ENCODE assay signal across 16 cellular contexts in genomic region chr1:30995990-30996612, GRCh38.
DNase-seq lines count a peak whose midpoint lies in the region; ATAC-seq and TF ChIP-seq lines count a peak whose summit lies in the region.
"Had no signal": no experiment of that assay in that cellular context is flagged by ENCODE, and none has a peak within 500 bp of the region (broad histone marks: within the 10 kb centered on the region; RNA-seq: fewer than 3 reads in every experiment).

No MANE protein-coding gene starts in this region.

- H3K36me3 Mint-ChIP-seq in CD4-positive, alpha-beta T cell (ENCODE audit: low read depth), result peaks cover 87% of the 10 kb centered on the region
- peaks cover 15 to 62% (median 43%) of the 10 kb centered on the region in 3 experiments; a peak in 6 of 7 replicates for H3K36me3 Mint-ChIP-seq in H9 (ENCODE audit: insufficient read depth in 1 of 3, low read depth in 3 of 3)
- peaks cover 28% of the 10 kb centered on the region for H3K36me3 Mint-ChIP-seq in progenitor cell of endocrine pancreas (ENCODE audit: insufficient read depth)

- H3K4me3 Mint-ChIP-seq in CD4-positive, alpha-beta T cell, result no peak overlapping the region
- H3K4me3 Mint-ChIP-seq in H9 (no peak overlapping the region), progenitor cell of endocrine pancreas (ENCODE audit: low read depth) (no peak overlapping the region)
- H3K4me3 Mint-ChIP-seq: B cell, GM23338 had no signal

- no CpG with 5 or more reads among the region's 3 CpGs for WGBS in H9 (ENCODE audit: extremely low coverage, insufficient read length, low lambda C conversion rate)
- 44 to 51% (median 47%) methylated on average over 3 of the region's 3 CpGs for WGBS in heart left ventricle, 4 donors

- H2BK120ac ChIP-seq in H9 (ENCODE audit: low read depth, low read length, poor library complexity, severe bottlenecking), result no peak overlapping the region

- H2AK5ac ChIP-seq in H9 (ENCODE audit: insufficient read length, low read length), result no peak overlapping the region

- POLR2A ChIA-PET in CD4-positive, alpha-beta T cell (lab: Charles Lee), result interaction anchor here (1.8 kb wide), 1 partner anchor 11 kb away, joined by 5 read pairs; no protein-coding TSS in a partner anchor

- no peak overlapping the region for H3K27ac ChIP-seq in CD4-positive, alpha-beta T cell (ENCODE audit: low read depth, low read length)
- H3K27ac ChIP-seq in H9 (ENCODE audit: insufficient read length, low read depth, low read length) (no peak overlapping the region), heart left ventricle (peak overlapping the region in 2 of 12 donors; percentile 17 to 28), vagina (no peak overlapping the region)
- H3K27ac ChIP-seq: SJCRH30 had no signal

- CTCF ChIA-PET in CD4-positive, alpha-beta T cell (lab: Charles Lee), result no interaction called here

- ATAC-seq in CD4-positive, alpha-beta T cell (ENCODE audit: poor library complexity), result no peak
- peak; percentile 65 to 80 (median 68) for ATAC-seq in heart left ventricle
- ATAC-seq: GM23338 had no signal

- H3K14ac ChIP-seq in H9 (ENCODE audit: insufficient read depth, low read length), result no peak overlapping the region

- no peak overlapping the region for H2AFZ ChIP-seq in H9 (ENCODE audit: low read length)
- H2AFZ ChIP-seq: GM23338 had no signal

- H4K20me1 ChIP-seq in H9 (ENCODE audit: control insufficient read depth, insufficient read depth, insufficient read length), result no peaks in the 10 kb centered on the region

- H4K91ac ChIP-seq in H9 (ENCODE audit: insufficient read length, low read depth, low read length), result no peak overlapping the region

- no peak overlapping the region for H2BK15ac ChIP-seq in H9 (ENCODE audit: low read depth, low read length)

- H2BK5ac ChIP-seq in H9 (ENCODE audit: insufficient read length, low read length), result no peak overlapping the region

- TF ChIP-seq POLR2A in heart left ventricle (IDR thresholded peaks at IDR 0.05) (no peak), vagina (IDR thresholded peaks at IDR 0.05) (no peak)

- H3K4me1 ChIP-seq in H9 (ENCODE audit: insufficient read depth, low read length), result no peaks in the 10 kb centered on the region
- peaks cover 0 to 36% (median 18%) of the 10 kb centered on the region in 12 donors for H3K4me1 ChIP-seq in heart left ventricle
- peaks cover 51% of the 10 kb centered on the region for H3K4me1 ChIP-seq in vagina

- H3K4ac ChIP-seq in H9 (ENCODE audit: low read depth, low read length), result no peak overlapping the region

- H3K9me3 Mint-ChIP-seq in CD4-positive, alpha-beta T cell, result no peaks in the 10 kb centered on the region
- H3K9me3 Mint-ChIP-seq in H9 (no peaks in the 10 kb centered on the region), progenitor cell of endocrine pancreas (ENCODE audit: low read depth) (no peaks in the 10 kb centered on the region)
- H3K9me3 Mint-ChIP-seq: GM23338 had no signal

- H3K9me3 ChIP-seq in CD4-positive, alpha-beta T cell (ENCODE audit: control insufficient read depth, low read length), result no peaks in the 10 kb centered on the region
- H3K9me3 ChIP-seq in H9 (ENCODE audit: control insufficient read depth, low read depth, low read length) (no peaks in the 10 kb centered on the region), heart left ventricle (no peaks in the 10 kb centered on the region), vagina (no peaks in the 10 kb centered on the region)
- H3K9me3 ChIP-seq: SJCRH30 had no signal

- no peak overlapping the region for H3K9ac ChIP-seq in H9 (ENCODE audit: extremely low read depth, insufficient read length, low read length)

- H2BK12ac ChIP-seq in H9 (ENCODE audit: insufficient read length, low read depth, low read length), result no peak overlapping the region

- no peak overlapping the region for H4K5ac ChIP-seq in H9 (ENCODE audit: insufficient read length, low read depth, low read length)

- H3K18ac ChIP-seq in H9 (ENCODE audit: insufficient read length, low read depth, low read length), result no peak overlapping the region

- H3K4me1 Mint-ChIP-seq in CD4-positive, alpha-beta T cell (ENCODE audit: low read depth), result peaks cover 69% of the 10 kb centered on the region
- H3K4me1 Mint-ChIP-seq in H9, result peaks cover 20 to 35% of the 10 kb centered on the region in 2 experiments
- peaks cover 3% of the 10 kb centered on the region for H3K4me1 Mint-ChIP-seq in progenitor cell of endocrine pancreas (ENCODE audit: low read depth)

- no peak overlapping the region for H3K4me2 ChIP-seq in H9 (ENCODE audit: insufficient read depth, insufficient read length, low read length)
- H3K4me2 ChIP-seq: GM23338 had no signal

- no peak overlapping the region for H3K4me3 ChIP-seq in heart left ventricle
- H3K4me3 ChIP-seq in vagina, result no peak overlapping the region
- H3K4me3 ChIP-seq: GM23338, SJCRH30 had no signal

- H3K79me1 ChIP-seq in H9 (ENCODE audit: insufficient read depth, low read depth, low read length, poor library complexity, severe bottlenecking), result peaks cover 6% of the 10 kb centered on the region

- no peak for TF ChIP-seq CTCF in CD4-positive, alpha-beta T cell (IDR thresholded peaks at IDR 0.05)
- TF ChIP-seq CTCF in H9 (conservative IDR thresholded peaks at IDR 0.05) (no peak), heart left ventricle (IDR thresholded peaks at IDR 0.05) (no peak), progenitor cell of endocrine pancreas (IDR thresholded peaks at IDR 0.05; ENCODE audit: unreplicated experiment) (no peak), vagina (IDR thresholded peaks at IDR 0.05) (no peak)

- H4K8ac ChIP-seq in H9 (replicated peaks; ENCODE audit: insufficient read length, low read depth, low read length), result no peak overlapping the region

- peaks cover 12% of the 10 kb centered on the region; the same call in 1 of the 2 replicates for H3K79me2 ChIP-seq in H9 (ENCODE audit: insufficient read depth, low read length)

- H3K27me3 ChIP-seq in CD4-positive, alpha-beta T cell (ENCODE audit: control insufficient read depth, insufficient read depth, low read length), result no peaks in the 10 kb centered on the region
- H3K27me3 ChIP-seq in H9 (ENCODE audit: insufficient read depth, low read length), result no peaks in the 10 kb centered on the region
- H3K27me3 ChIP-seq in heart left ventricle, result no peaks in the 10 kb centered on the region
- no peaks in the 10 kb centered on the region for H3K27me3 ChIP-seq in vagina
- H3K27me3 ChIP-seq: SJCRH30 had no signal

- no peak overlapping the region for H3K56ac ChIP-seq in H9 (ENCODE audit: insufficient read length, low read depth, low read length)

- intact Hi-C loops in CD4-positive, alpha-beta T cell (cut with DNase I, micrococcal nuclease), result loop anchor here in 1 of 2 experiments (5.0 kb wide), 1 partner anchor 36 kb away; no protein-coding TSS in a partner anchor
- intact Hi-C loops in heart left ventricle (cut with DNase I) (no loop called here), vagina (cut with DNase I) (no loop called here)

- H3K36me3 ChIP-seq in heart left ventricle (peaks cover 0 to 62% (median 50%) of the 10 kb centered on the region in 9 donors), vagina (peaks cover 0 to 16% of the 10 kb centered on the region in 2 donors)

- H3K27ac Mint-ChIP-seq in CD4-positive, alpha-beta T cell, result peak overlapping the region; percentile 9
- H3K27ac Mint-ChIP-seq in H9, result peak overlapping the region in 2 of 3 experiments; percentile 11 to 52; a peak in 3 of 7 replicates
- H3K27ac Mint-ChIP-seq in progenitor cell of endocrine pancreas, result peak overlapping the region; percentile 63
- H3K27ac Mint-ChIP-seq: B cell, GM23338 had no signal

- H3K23ac ChIP-seq in H9 (ENCODE audit: insufficient read length, low read depth, low read length), result no peak overlapping the region

- no peaks in the 10 kb centered on the region for H3K23me2 ChIP-seq in H9 (ENCODE audit: insufficient read length, low read depth, low read length, poor library complexity, severe bottlenecking)

- no peak overlapping the region for H2BK20ac ChIP-seq in H9 (ENCODE audit: low read depth, low read length, poor library complexity, severe bottlenecking)

- H3K27me3 Mint-ChIP-seq in CD4-positive, alpha-beta T cell, result no peaks in the 10 kb centered on the region
- H3K27me3 Mint-ChIP-seq in H9 (ENCODE audit: low read depth) (no peaks in the 10 kb centered on the region), progenitor cell of endocrine pancreas (no peaks in the 10 kb centered on the region)
- H3K27me3 Mint-ChIP-seq: B cell had no signal

- no peak for DNase-seq in CD4-positive, alpha-beta T cell
- DNase-seq in H9, result no peak
- DNase-seq in heart left ventricle, result no peak
- no peak for DNase-seq in progenitor cell of endocrine pancreas (ENCODE audit: low spot score, unreplicated experiment)
- no peak for DNase-seq in vagina (ENCODE audit: extremely low spot score in 2 of 2)
- DNase-seq in NCI-H345 treated with DMSO at 0.1 percent for 48 hours (lab: John Stamatoyannopoulos, UW; ENCODE audit: unreplicated experiment), result no peak
- DNase-seq in NCI-H146 treated with DMSO at 0.1 percent for 48 hours (lab: John Stamatoyannopoulos, UW; ENCODE audit: unreplicated experiment), result no peak
- DNase-seq in NCI-H524 (lab: John Stamatoyannopoulos, UW), result no peak
- DNase-seq: Karpas-422, MM.1S, NCI-H1105, NCI-H187 treated with DMSO at 0.1 percent for 48 hours, NCI-H82, SJCRH30 had no signal

- no peak overlapping the region for H3T11ph ChIP-seq in H9 (ENCODE audit: low read length)

Comparison
In these comparisons a context has a peak if more than half of its experiments do, and no peak if none do; other contexts are left out.
1. H3K27ac Mint-ChIP-seq: peak in every context shown above with its lines; median percentile 63 in progenitor cell of endocrine pancreas; 32 in H9; 9 in CD4-positive, alpha-beta T cell.